ENCODE assay signal across 1 cellular context in the genomic region with DNA sequence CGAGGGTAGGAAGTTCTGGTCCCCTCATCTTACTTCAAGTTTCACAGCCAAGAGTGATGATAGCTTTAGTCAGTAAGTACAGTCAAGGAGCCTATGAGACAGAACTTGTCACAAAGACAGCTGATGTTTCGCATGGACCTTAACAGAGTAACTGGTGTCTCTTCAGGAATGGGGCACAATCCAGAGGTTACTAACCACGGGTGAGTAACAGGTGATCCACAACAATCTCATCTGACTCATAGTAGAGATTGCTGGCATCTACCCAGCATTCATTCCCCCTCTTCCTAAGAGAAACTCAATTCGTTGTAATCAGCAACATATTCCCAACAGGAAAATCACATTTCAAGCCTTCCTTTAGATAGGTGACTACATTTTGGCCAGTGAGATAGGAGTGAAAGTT.
TF ChIP-seq lines count a peak whose summit lies in the region.

No MANE protein-coding gene starts in this region.

TF ChIP-seq in GM23338, 12 proteins besides CTCF, POLR2A, EP300 and RAD21 (continued from another document):
- TF ChIP-seq ZNF331 (CRISPR knock-in tag; IDR thresholded peaks at IDR 0.05; ENCODE audit: low read depth) (no peak), ZNF114 (CRISPR knock-in tag; IDR thresholded peaks at IDR 0.05) (no peak), POLR2AphosphoS5 (IDR thresholded peaks at IDR 0.05; ENCODE audit: low read depth) (no peak), NANOG (IDR thresholded peaks at IDR 0.05; ENCODE audit: borderline replicate concordance) (no peak), CREB1 (CRISPR knock-in tag; IDR thresholded peaks at IDR 0.05; ENCODE audit: low read depth) (no peak)
- TF ChIP-seq, protein P1, sequence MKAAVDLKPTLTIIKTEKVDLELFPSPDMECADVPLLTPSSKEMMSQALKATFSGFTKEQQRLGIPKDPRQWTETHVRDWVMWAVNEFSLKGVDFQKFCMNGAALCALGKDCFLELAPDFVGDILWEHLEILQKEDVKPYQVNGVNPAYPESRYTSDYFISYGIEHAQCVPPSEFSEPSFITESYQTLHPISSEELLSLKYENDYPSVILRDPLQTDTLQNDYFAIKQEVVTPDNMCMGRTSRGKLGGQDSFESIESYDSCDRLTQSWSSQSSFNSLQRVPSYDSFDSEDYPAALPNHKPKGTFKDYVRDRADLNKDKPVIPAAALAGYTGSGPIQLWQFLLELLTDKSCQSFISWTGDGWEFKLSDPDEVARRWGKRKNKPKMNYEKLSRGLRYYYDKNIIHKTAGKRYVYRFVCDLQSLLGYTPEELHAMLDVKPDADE (IDR thresholded peaks at IDR 0.05): no peak
- TF ChIP-seq, protein P2, sequence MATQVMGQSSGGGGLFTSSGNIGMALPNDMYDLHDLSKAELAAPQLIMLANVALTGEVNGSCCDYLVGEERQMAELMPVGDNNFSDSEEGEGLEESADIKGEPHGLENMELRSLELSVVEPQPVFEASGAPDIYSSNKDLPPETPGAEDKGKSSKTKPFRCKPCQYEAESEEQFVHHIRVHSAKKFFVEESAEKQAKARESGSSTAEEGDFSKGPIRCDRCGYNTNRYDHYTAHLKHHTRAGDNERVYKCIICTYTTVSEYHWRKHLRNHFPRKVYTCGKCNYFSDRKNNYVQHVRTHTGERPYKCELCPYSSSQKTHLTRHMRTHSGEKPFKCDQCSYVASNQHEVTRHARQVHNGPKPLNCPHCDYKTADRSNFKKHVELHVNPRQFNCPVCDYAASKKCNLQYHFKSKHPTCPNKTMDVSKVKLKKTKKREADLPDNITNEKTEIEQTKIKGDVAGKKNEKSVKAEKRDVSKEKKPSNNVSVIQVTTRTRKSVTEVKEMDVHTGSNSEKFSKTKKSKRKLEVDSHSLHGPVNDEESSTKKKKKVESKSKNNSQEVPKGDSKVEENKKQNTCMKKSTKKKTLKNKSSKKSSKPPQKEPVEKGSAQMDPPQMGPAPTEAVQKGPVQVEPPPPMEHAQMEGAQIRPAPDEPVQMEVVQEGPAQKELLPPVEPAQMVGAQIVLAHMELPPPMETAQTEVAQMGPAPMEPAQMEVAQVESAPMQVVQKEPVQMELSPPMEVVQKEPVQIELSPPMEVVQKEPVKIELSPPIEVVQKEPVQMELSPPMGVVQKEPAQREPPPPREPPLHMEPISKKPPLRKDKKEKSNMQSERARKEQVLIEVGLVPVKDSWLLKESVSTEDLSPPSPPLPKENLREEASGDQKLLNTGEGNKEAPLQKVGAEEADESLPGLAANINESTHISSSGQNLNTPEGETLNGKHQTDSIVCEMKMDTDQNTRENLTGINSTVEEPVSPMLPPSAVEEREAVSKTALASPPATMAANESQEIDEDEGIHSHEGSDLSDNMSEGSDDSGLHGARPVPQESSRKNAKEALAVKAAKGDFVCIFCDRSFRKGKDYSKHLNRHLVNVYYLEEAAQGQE (IDR thresholded peaks at IDR 0.05; ENCODE audit: unreplicated experiment): no peak
